In genomic region chr9:8895498-8896224, GRCh38 we compare ENCODE assay signal across 8 cellular contexts.
A peak's percentile ranks its signal among the peaks of the same experiment; 100 is the strongest.
DNase-seq lines count a peak whose midpoint lies in the region; ATAC-seq and TF ChIP-seq lines count a peak whose summit lies in the region.

No MANE protein-coding gene starts in this region.

- no peak overlapping the region for H3K27ac ChIP-seq in MM.1S (ENCODE audit: low read length)
- no peak overlapping the region for H3K27ac ChIP-seq in gastrocnemius medialis

- H3K36me3 ChIP-seq in MM.1S (replicated peaks; ENCODE audit: insufficient read depth, low read length): no peaks in the 10 kb centered on the region
- no peaks in the 10 kb centered on the region for H3K36me3 ChIP-seq in gastrocnemius medialis

- TF ChIP-seq POLR2A in gastrocnemius medialis (IDR thresholded peaks at IDR 0.05): no peak

- ATAC-seq in SK-N-SH treated with all-trans-retinoic acid at 6 μM for 48 hours (peak; percentile 56; the same call in 1 of the 3 replicates), gastrocnemius medialis (peak in 1 of 2 donors; percentile 26), HG02938 (IDR thresholded peaks at IDR 0.05; ENCODE audit: unreplicated experiment) (no peak), HG03439 (IDR thresholded peaks at IDR 0.05; ENCODE audit: unreplicated experiment) (no peak)

- H3K79me2 ChIP-seq in MM.1S (ENCODE audit: low read length): no peaks in the 10 kb centered on the region

- no peaks in the 10 kb centered on the region for H3K9me3 ChIP-seq in MM.1S (replicated peaks; ENCODE audit: insufficient read depth, low read length)
- no peaks in the 10 kb centered on the region for H3K9me3 ChIP-seq in gastrocnemius medialis

- no peaks in the 10 kb centered on the region for H4K20me1 ChIP-seq in MM.1S (ENCODE audit: insufficient read depth, low read length)

- H3K4me3 ChIP-seq in MM.1S (ENCODE audit: low read length) (no peak overlapping the region), gastrocnemius medialis (no peak overlapping the region)

- no peak overlapping the region for H3K9ac ChIP-seq in MM.1S (ENCODE audit: low read length)

- no peak overlapping the region for H3K4me2 ChIP-seq in MM.1S (ENCODE audit: low read depth, low read length)

- TF ChIP-seq CTCF in MM.1S (IDR thresholded peaks at IDR 0.05; ENCODE audit: low read length) (peak; percentile 62), gastrocnemius medialis (IDR thresholded peaks at IDR 0.05 in 4 of 5, conservative IDR thresholded peaks at IDR 0.05 in 1 of 5) (peak in 3 of 5 experiments; percentile 10 to 46 (median 45))

- intact Hi-C loops in gastrocnemius medialis (cut with DNase I; ENCODE audit: low total_unique reads): no loop called here

- in situ Hi-C loops in gastrocnemius medialis (cut with MboI; ENCODE audit: low sequenced_read_pairs in 4 of 4): loop anchor here in 1 of 4 donors (25.0 kb wide), 2 partner anchors 408 to 1333 kb away; no protein-coding TSS in a partner anchor

- no peaks in the 10 kb centered on the region for H3K9me2 ChIP-seq in MM.1S (replicated peaks; ENCODE audit: insufficient read depth, low read length)

- no peak overlapping the region for H2AFZ ChIP-seq in MM.1S (ENCODE audit: low read length)

- no peaks in the 10 kb centered on the region for H3F3A ChIP-seq in MM.1S (ENCODE audit: insufficient read depth, low read length)

- H3K27me3 ChIP-seq in MM.1S (replicated peaks; ENCODE audit: insufficient read depth, low read length) (no peaks in the 10 kb centered on the region), gastrocnemius medialis (no peaks in the 10 kb centered on the region)

- peak; percentile 71 for DNase-seq in DMS53 (lab: John Stamatoyannopoulos, UW)
- DNase-seq in MM.1S: peak; percentile 43
- DNase-seq in glomerular visceral epithelial cell (ENCODE audit: extremely low spot score): peak; percentile 41
- no peak for DNase-seq in gastrocnemius medialis
- no peak for DNase-seq in 8988T

- no peaks in the 10 kb centered on the region for H3K4me1 ChIP-seq in MM.1S (ENCODE audit: low read length)
- H3K4me1 ChIP-seq in gastrocnemius medialis: no peaks in the 10 kb centered on the region

TF ChIP-seq in SK-N-SH treated with all-trans-retinoic acid at 6 μM for 48 hours, 23 proteins besides CTCF, POLR2A, EP300 and RAD21:
- TF ChIP-seq ARNTL (CRISPR knock-in tag; IDR thresholded peaks at IDR 0.05; ENCODE audit: borderline replicate concordance, low read depth) (no peak), GLIS3 (CRISPR knock-in tag; IDR thresholded peaks at IDR 0.05) (no peak), ZNF70 (CRISPR knock-in tag; IDR thresholded peaks at IDR 0.05) (no peak), RARB (CRISPR knock-in tag; IDR thresholded peaks at IDR 0.05) (no peak), TOX (CRISPR knock-in tag; IDR thresholded peaks at IDR 0.05; ENCODE audit: borderline replicate concordance) (no peak), ESRRG (CRISPR knock-in tag; IDR thresholded peaks at IDR 0.05) (no peak), TSHZ2 (CRISPR knock-in tag; IDR thresholded peaks at IDR 0.05) (no peak), TCF4 (CRISPR knock-in tag; IDR thresholded peaks at IDR 0.05; ENCODE audit: borderline replicate concordance) (no peak), PPARA (CRISPR knock-in tag; IDR thresholded peaks at IDR 0.05; ENCODE audit: borderline replicate concordance) (no peak), POU6F1 (CRISPR knock-in tag; IDR thresholded peaks at IDR 0.05; ENCODE audit: borderline replicate concordance, low read depth) (no peak), CSRNP3 (CRISPR knock-in tag; IDR thresholded peaks at IDR 0.05) (no peak), ZNF8 (CRISPR knock-in tag; IDR thresholded peaks at IDR 0.05) (no peak), ZFP3 (CRISPR knock-in tag; IDR thresholded peaks at IDR 0.05) (no peak), SNAI2 (CRISPR knock-in tag; IDR thresholded peaks at IDR 0.05) (no peak), OSR1 (CRISPR knock-in tag; IDR thresholded peaks at IDR 0.05) (no peak), PATZ1 (CRISPR knock-in tag; IDR thresholded peaks at IDR 0.05; ENCODE audit: borderline replicate concordance) (no peak), BACH2 (CRISPR knock-in tag; IDR thresholded peaks at IDR 0.05; ENCODE audit: borderline replicate concordance) (no peak), CREB5 (CRISPR knock-in tag; IDR thresholded peaks at IDR 0.05; ENCODE audit: low read depth) (no peak)
TF ChIP-seq in SK-N-SH treated with all-trans-retinoic acid at 6 μM for 48 hours: peak in this region for 0.

Comparison
In these comparisons a context has a peak if more than half of its experiments do, and no peak if none do; other contexts are left out.
1. DNase-seq: peak in DMS53 (single experiment), MM.1S (single experiment) and glomerular visceral epithelial cell (single experiment); none in gastrocnemius medialis (0 of 2) and 8988T (single experiment).